In genomic region chr4:152309418-152309817, GRCh38 we compare ENCODE assay signal across 22 cellular contexts.
A peak's percentile ranks its signal among the peaks of the same experiment; 100 is the strongest.
DNase-seq lines count a peak whose midpoint lies in the region; TF ChIP-seq lines count a peak whose summit lies in the region.
"Had no signal": no experiment of that assay in that cellular context is flagged by ENCODE, and none has a peak within 500 bp of the region (broad histone marks: within the 10 kb centered on the region; RNA-seq: fewer than 3 reads in every experiment).

No MANE protein-coding gene starts in this region.

- no peak overlapping the region for H3K4me3 Mint-ChIP-seq in activated T-helper 1 cell treated with anti-CD3 and anti-CD28 coated beads, Interleukin-12 subunit alpha, Interleukin-12 subunit beta, Interleukin-2, Interleukin-4 antibody, amounts not matched to agents 30 ng/mL and 10 ng/mL and 1 ng/mL, durations not matched to agents 14 hours and 24 hours and 36 hours
- H3K4me3 Mint-ChIP-seq: activated naive CD8-positive, alpha-beta T cell treated with anti-CD3 and anti-CD28 coated beads, Interleukin-2, amount 50 U/mL, for 24 hours; naive thymus-derived CD8-positive, alpha-beta T cell had no signal

- peaks cover 2% of the 10 kb centered on the region for H3K27me3 Mint-ChIP-seq in activated T-helper 1 cell treated with anti-CD3 and anti-CD28 coated beads, Interleukin-12 subunit alpha, Interleukin-12 subunit beta, Interleukin-2, Interleukin-4 antibody, amounts not matched to agents 30 ng/mL and 10 ng/mL and 1 ng/mL, durations not matched to agents 14 hours and 24 hours and 36 hours (ENCODE audit: insufficient read depth)
- H3K27me3 Mint-ChIP-seq: activated naive CD8-positive, alpha-beta T cell treated with anti-CD3 and anti-CD28 coated beads, Interleukin-2, amount 50 U/mL, for 24 hours; naive thymus-derived CD8-positive, alpha-beta T cell had no signal

- no peaks in the 10 kb centered on the region for H3K4me1 Mint-ChIP-seq in activated T-helper 1 cell treated with anti-CD3 and anti-CD28 coated beads, Interleukin-12 subunit alpha, Interleukin-12 subunit beta, Interleukin-2, Interleukin-4 antibody, amounts not matched to agents 30 ng/mL and 10 ng/mL and 1 ng/mL, durations not matched to agents 14 hours and 24 hours and 36 hours (ENCODE audit: low read depth)
- H3K4me1 Mint-ChIP-seq: activated naive CD8-positive, alpha-beta T cell treated with anti-CD3 and anti-CD28 coated beads, Interleukin-2, amount 50 U/mL, for 24 hours had no signal

- H3K27ac ChIP-seq in VCaP: peak overlapping the region; percentile 69
- H3K27ac ChIP-seq: body of pancreas, heart left ventricle, spleen, thoracic aorta, WERI-Rb-1 had no signal

- intact Hi-C loops in posterior vena cava (cut with DNase I): no loop called here
- intact Hi-C loops in activated T-helper 1 cell treated with anti-CD3 and anti-CD28 coated beads, Interleukin-12 subunit alpha, Interleukin-12 subunit beta, Interleukin-2, Interleukin-4 antibody, amounts not matched to agents 30 ng/mL and 10 ng/mL and 1 ng/mL, durations not matched to agents 14 hours and 24 hours and 36 hours (cut with micrococcal nuclease): no loop called here

- no peaks in the 10 kb centered on the region for H3K9me3 Mint-ChIP-seq in activated T-helper 1 cell treated with anti-CD3 and anti-CD28 coated beads, Interleukin-12 subunit alpha, Interleukin-12 subunit beta, Interleukin-2, Interleukin-4 antibody, amounts not matched to agents 30 ng/mL and 10 ng/mL and 1 ng/mL, durations not matched to agents 14 hours and 24 hours and 36 hours
- H3K9me3 Mint-ChIP-seq: activated naive CD8-positive, alpha-beta T cell treated with anti-CD3 and anti-CD28 coated beads, Interleukin-2, amount 50 U/mL, for 24 hours; naive thymus-derived CD8-positive, alpha-beta T cell had no signal

- DNase-seq in DMS153 treated with DMSO at 0.1 percent for 48 hours (lab: John Stamatoyannopoulos, UW; ENCODE audit: unreplicated experiment) (peak; percentile 84), HFF-Myc (ENCODE audit: extremely low read depth, low read depth) (peak; percentile 60), NCI-H2081 (lab: John Stamatoyannopoulos, UW) (peak; percentile 54 to 93), posterior vena cava (ENCODE audit: low spot score) (no peak)
- DNase-seq in activated T-helper 1 cell treated with anti-CD3 and anti-CD28 coated beads, Interleukin-12 subunit alpha, Interleukin-12 subunit beta, Interleukin-2, Interleukin-4 antibody, amounts not matched to agents 30 ng/mL and 10 ng/mL and 1 ng/mL, durations not matched to agents 14 hours and 24 hours and 36 hours (ENCODE audit: low spot score): no peak
- no peak for DNase-seq in activated CD4-positive, CD25-positive, alpha-beta regulatory T cell treated with anti-CD3 and anti-CD28 coated beads, Interleukin-2, amount 50 U/mL, for 72 hours
- DNase-seq: activated CD8-positive, alpha-beta memory T cell treated with anti-CD3 and anti-CD28 coated beads, Interleukin-2, amount 50 U/mL, for 48 hours; activated gamma-delta T cell; activated naive CD8-positive, alpha-beta T cell treated with anti-CD3 and anti-CD28 coated beads, Interleukin-2, amount 50 U/mL, for 24 hours; body of pancreas; Caco-2; H7; heart left ventricle; KG1; naive thymus-derived CD8-positive, alpha-beta T cell; NCI-H2171 treated with DMSO at 0.1 percent for 48 hours; spleen; stimulated activated CD4-positive, alpha-beta T cell treated with anti-CD3 and anti-CD28 coated beads, Interleukin-4, amount 100 ng/mL, for 1 hour; stimulated activated naive CD4-positive, alpha-beta T cell; WERI-Rb-1 had no signal

- no peaks in the 10 kb centered on the region for H3K36me3 Mint-ChIP-seq in activated T-helper 1 cell treated with anti-CD3 and anti-CD28 coated beads, Interleukin-12 subunit alpha, Interleukin-12 subunit beta, Interleukin-2, Interleukin-4 antibody, amounts not matched to agents 30 ng/mL and 10 ng/mL and 1 ng/mL, durations not matched to agents 14 hours and 24 hours and 36 hours (ENCODE audit: low read depth)

- H3K4me3 ChIP-seq in HFF-Myc (replicated peaks; ENCODE audit: low read depth, low read length): 0 out of 2 replicates have a peak overlapping the region, but pooled peaks have one; percentile 5
- H3K4me3 ChIP-seq: body of pancreas, heart left ventricle, spleen, thoracic aorta had no signal

- TF ChIP-seq CTCF in HFF-Myc (IDR thresholded peaks at IDR 0.05; ENCODE audit: low read depth, low read length, missing control alignments) (no peak), VCaP (conservative IDR thresholded peaks at IDR 0.05) (no peak)

- H3K27ac Mint-ChIP-seq in activated T-helper 1 cell treated with anti-CD3 and anti-CD28 coated beads, Interleukin-12 subunit alpha, Interleukin-12 subunit beta, Interleukin-2, Interleukin-4 antibody, amounts not matched to agents 30 ng/mL and 10 ng/mL and 1 ng/mL, durations not matched to agents 14 hours and 24 hours and 36 hours: no peak overlapping the region
- H3K27ac Mint-ChIP-seq: activated naive CD8-positive, alpha-beta T cell treated with anti-CD3 and anti-CD28 coated beads, Interleukin-2, amount 50 U/mL, for 24 hours; naive thymus-derived CD8-positive, alpha-beta T cell had no signal

Comparison
In these comparisons a context has a peak if more than half of its experiments do, and no peak if none do; other contexts are left out.
1. DNase-seq: peak in DMS153 treated with DMSO at 0.1 percent for 48 hours (single experiment), HFF-Myc (single experiment) and NCI-H2081 (2 of 2); none in posterior vena cava (single experiment), activated T-helper 1 cell treated with anti-CD3 and anti-CD28 coated beads, Interleukin-12 subunit alpha, Interleukin-12 subunit beta, Interleukin-2, Interleukin-4 antibody, amounts not matched to agents 30 ng/mL and 10 ng/mL and 1 ng/mL, durations not matched to agents 14 hours and 24 hours and 36 hours (single experiment) and activated CD4-positive, CD25-positive, alpha-beta regulatory T cell treated with anti-CD3 and anti-CD28 coated beads, Interleukin-2, amount 50 U/mL, for 72 hours (single experiment).